Comparison of ENCODE assay signal across 8 cellular contexts in the genomic region with DNA sequence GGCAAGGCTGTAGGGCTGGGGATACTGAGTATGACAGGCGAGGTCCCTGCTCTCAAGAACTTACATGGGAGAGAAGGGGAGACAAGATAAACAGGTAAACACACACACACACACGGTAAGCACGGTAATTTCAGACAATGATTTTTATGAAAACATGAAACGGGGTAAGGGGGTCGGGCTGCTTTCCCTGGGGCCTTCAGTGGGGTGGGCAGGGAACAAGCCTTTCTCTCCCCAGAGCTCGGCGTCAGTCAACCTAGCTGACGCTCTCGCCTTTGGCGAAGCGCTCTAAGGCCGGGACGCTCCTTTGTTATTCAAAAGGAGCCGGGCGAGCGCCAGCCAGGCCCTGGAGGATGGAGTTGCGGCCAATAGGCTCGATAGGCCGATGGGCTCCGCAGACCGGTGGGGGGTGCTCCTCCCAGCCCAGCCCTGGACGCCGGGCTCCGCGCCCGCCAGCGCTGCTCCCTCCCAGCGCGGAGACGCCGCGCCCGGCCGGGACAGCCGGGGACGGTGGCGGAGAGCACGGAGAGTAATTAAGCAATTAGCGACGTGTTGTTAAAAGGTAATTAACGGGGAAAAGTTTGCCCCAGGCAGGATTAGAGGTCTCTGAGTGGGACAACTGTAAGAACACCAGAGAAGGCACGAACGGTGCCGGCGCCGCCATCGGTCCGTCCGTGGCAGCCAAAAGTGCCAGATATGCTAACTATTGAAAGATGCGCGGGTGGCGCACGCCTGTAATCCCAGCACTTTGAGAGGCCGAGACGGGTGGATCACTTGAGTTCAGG. TPM values are rescaled to one million over a fixed set of nuclear protein-coding genes. Genes with fewer than 3 reads are reported as not detected.
DNase-seq lines count a peak whose midpoint lies in the region; ATAC-seq lines count a peak whose summit lies in the region.

No MANE protein-coding gene starts in this region.

- peak overlapping the region; percentile 87 for H2AFZ ChIP-seq in neuron (ENCODE audit: low read depth, low read length)

- H3K9me3 ChIP-seq in neuron (ENCODE audit: low read length) = no peaks in the 10 kb centered on the region

- H3K4me3 ChIP-seq in neuron (ENCODE audit: low read length) = peak overlapping the region; percentile 47

- ATAC-seq in Right ventricle myocardium inferior = peak; percentile 62
- no peak for ATAC-seq in HG03439 (IDR thresholded peaks at IDR 0.05; ENCODE audit: unreplicated experiment)
- ATAC-seq in GM19463 (IDR thresholded peaks at IDR 0.05; ENCODE audit: unreplicated experiment) = no peak

- intact Hi-C loops in Right ventricle myocardium inferior (cut with DNase I) = loop anchor here (1.0 kb wide), 2 partner anchors 11 to 20 kb away; no protein-coding TSS in a partner anchor

- H3K27me3 Mint-ChIP-seq in activated naive CD8-positive, alpha-beta T cell = peaks cover 12% of the 10 kb centered on the region

- H3K9me3 Mint-ChIP-seq in activated naive CD8-positive, alpha-beta T cell (ENCODE audit: low read depth) = no peaks in the 10 kb centered on the region

- DNase-seq in NCI-H187 (lab: John Stamatoyannopoulos, UW) (peak; percentile 42 to 58), NCI-H187 treated with DMSO at 0.1 percent for 48 hours (lab: John Stamatoyannopoulos, UW) (no peak), NCI-H1694 treated with DMSO at 0.1 percent for 48 hours (lab: John Stamatoyannopoulos, UW) (peak; percentile 72), Right ventricle myocardium inferior (ENCODE audit: missing footprints) (peak; percentile 85)

- H3K4me3 Mint-ChIP-seq in activated naive CD8-positive, alpha-beta T cell = peak overlapping the region; percentile 91

- no peaks in the 10 kb centered on the region for H3K36me3 Mint-ChIP-seq in activated naive CD8-positive, alpha-beta T cell

- no peaks in the 10 kb centered on the region for H3K36me3 ChIP-seq in neuron (ENCODE audit: insufficient read depth, low read length)

- H3K4me1 ChIP-seq in neuron (ENCODE audit: insufficient read depth, low read length) = peaks cover 34% of the 10 kb centered on the region

- peaks cover 16% of the 10 kb centered on the region for H3K4me1 Mint-ChIP-seq in activated naive CD8-positive, alpha-beta T cell (ENCODE audit: low read depth)

- no peaks in the 10 kb centered on the region for H3K27me3 ChIP-seq in neuron (ENCODE audit: insufficient read depth, low read length)

- no peak overlapping the region for H3K27ac Mint-ChIP-seq in activated naive CD8-positive, alpha-beta T cell

RNA-seq across cellular contexts. Expression of gene INKA2, which starts 1.0 kb away (rescaled TPM):
- 28.5 TPM for total RNA-seq in Right ventricle myocardium inferior

RNA-seq across cellular contexts. Expression of gene DDX20, which starts 15.5 kb away (rescaled TPM):
- total RNA-seq in Right ventricle myocardium inferior = 6.6 TPM
